In genomic region chr2:15622614-15623480, GRCh38 we compare ENCODE assay signal across 24 cellular contexts. TPM values are rescaled to one million over a fixed set of nuclear protein-coding genes. Genes with fewer than 3 reads are reported as not detected.
DNase-seq lines count a peak whose midpoint lies in the region; ATAC-seq, FAIRE-seq and TF ChIP-seq lines count a peak whose summit lies in the region.
"Had no signal": no experiment of that assay in that cellular context is flagged by ENCODE, and none has a peak within 500 bp of the region (broad histone marks: within the 10 kb centered on the region; RNA-seq: fewer than 3 reads in every experiment).

No MANE protein-coding gene starts in this region.

- TF ChIP-seq POLR2A in A549 (IDR thresholded peaks at IDR 0.05; ENCODE audit: low read length): no peak

- intact Hi-C loops in activated T-helper 1 cell treated with anti-CD3 and anti-CD28 coated beads, Interleukin-12 subunit alpha, Interleukin-12 subunit beta, Interleukin-2, Interleukin-4 antibody, amounts not matched to agents 30 ng/mL and 10 ng/mL and 1 ng/mL, durations not matched to agents 14 hours and 24 hours and 36 hours (cut with micrococcal nuclease): no loop called here

- no peak for TF ChIP-seq EP300 in A549 (IDR thresholded peaks at IDR 0.05)

- H3K36me3 ChIP-seq in small intestine (ENCODE audit: control insufficient read depth in 2 of 2, insufficient read depth in 2 of 2, low read length in 2 of 2): peaks cover 0 to 21% of the 10 kb centered on the region in 2 donors

- no peak overlapping the region for H3K4me3 ChIP-seq in A549
- no peak overlapping the region for H3K4me3 ChIP-seq in small intestine (ENCODE audit: low read depth in 1 of 2, low read length in 2 of 2)
- H3K4me3 ChIP-seq: BLaER1 had no signal

- no peaks in the 10 kb centered on the region for H3K4me1 ChIP-seq in A549
- H3K4me1 ChIP-seq in small intestine (ENCODE audit: control insufficient read depth in 2 of 2, insufficient read depth in 1 of 2, low read depth in 1 of 2, low read length in 1 of 2): no peaks in the 10 kb centered on the region
- H3K4me1 ChIP-seq: BE2C, BLaER1 had no signal

- DNase-seq in A549 (ENCODE audit: low read depth in 1 of 2, low spot score in 1 of 2) (no peak), SK-N-DZ (ENCODE audit: low spot score) (peak; percentile 91), small intestine (no peak)
- no peak for DNase-seq in stimulated activated naive B cell treated with anti-CD40 and anti-IgM and Interleukin-4, amounts not matched to agents 10 μg/mL and 1 μg/mL and 100 μg/mL, for 72 hours
- DNase-seq in activated T-helper 1 cell treated with anti-CD3 and anti-CD28 coated beads, Interleukin-12 subunit alpha, Interleukin-12 subunit beta, Interleukin-2, Interleukin-4 antibody, amounts not matched to agents 30 ng/mL and 10 ng/mL and 1 ng/mL, durations not matched to agents 14 hours and 24 hours and 36 hours (ENCODE audit: low spot score): no peak
- DNase-seq: ACHN; BE2C; C1 segment of cervical spinal cord; CD4-positive, alpha-beta memory T cell; CD4-positive, CD25-positive, alpha-beta regulatory T cell; CD8-positive, alpha-beta memory T cell; COR-L47; DMS 273 treated with DMSO at 0.1 percent for 48 hours; DMS153; DMS53; DMS79; DND-41; EL; GF-D8 had no signal

- H3K4me2 ChIP-seq in A549: no peak overlapping the region
- H3K4me2 ChIP-seq: BLaER1 had no signal

- no peak overlapping the region for H3K27ac Mint-ChIP-seq in stimulated activated naive B cell treated with anti-CD40 and anti-IgM and Interleukin-4, amounts not matched to agents 10 μg/mL and 1 μg/mL and 100 μg/mL, for 72 hours
- no peak overlapping the region for H3K27ac Mint-ChIP-seq in activated T-helper 1 cell treated with anti-CD3 and anti-CD28 coated beads, Interleukin-12 subunit alpha, Interleukin-12 subunit beta, Interleukin-2, Interleukin-4 antibody, amounts not matched to agents 30 ng/mL and 10 ng/mL and 1 ng/mL, durations not matched to agents 14 hours and 24 hours and 36 hours
- H3K27ac Mint-ChIP-seq: CD14-positive monocyte; CD4-positive, alpha-beta memory T cell; CD4-positive, CD25-positive, alpha-beta regulatory T cell; CD8-positive, alpha-beta memory T cell had no signal

- peaks cover 34 to 48% of the 10 kb centered on the region in 2 donors for H3K36me3 Mint-ChIP-seq in stimulated activated naive B cell treated with anti-CD40 and anti-IgM and Interleukin-4, amounts not matched to agents 10 μg/mL and 1 μg/mL and 100 μg/mL, for 72 hours
- H3K36me3 Mint-ChIP-seq in activated T-helper 1 cell treated with anti-CD3 and anti-CD28 coated beads, Interleukin-12 subunit alpha, Interleukin-12 subunit beta, Interleukin-2, Interleukin-4 antibody, amounts not matched to agents 30 ng/mL and 10 ng/mL and 1 ng/mL, durations not matched to agents 14 hours and 24 hours and 36 hours (ENCODE audit: low read depth): peaks cover 57% of the 10 kb centered on the region

- no peak for ATAC-seq in A549
- no peak for ATAC-seq in stimulated activated naive B cell treated with anti-CD40 and anti-IgM and Interleukin-4, amounts not matched to agents 10 μg/mL and 1 μg/mL and 100 μg/mL, for 72 hours (replicated peaks)

- H3K27me3 ChIP-seq in small intestine (ENCODE audit: control insufficient read depth in 2 of 2, insufficient read depth in 2 of 2, low read length in 2 of 2): no peaks in the 10 kb centered on the region
- H3K27me3 ChIP-seq: BE2C, BLaER1 had no signal

- no peaks in the 10 kb centered on the region for H3K27me3 Mint-ChIP-seq in stimulated activated naive B cell treated with anti-CD40 and anti-IgM and Interleukin-4, amounts not matched to agents 10 μg/mL and 1 μg/mL and 100 μg/mL, for 72 hours
- H3K27me3 Mint-ChIP-seq in activated T-helper 1 cell treated with anti-CD3 and anti-CD28 coated beads, Interleukin-12 subunit alpha, Interleukin-12 subunit beta, Interleukin-2, Interleukin-4 antibody, amounts not matched to agents 30 ng/mL and 10 ng/mL and 1 ng/mL, durations not matched to agents 14 hours and 24 hours and 36 hours (ENCODE audit: insufficient read depth): no peaks in the 10 kb centered on the region
- H3K27me3 Mint-ChIP-seq: CD4-positive, alpha-beta memory T cell; CD4-positive, CD25-positive, alpha-beta regulatory T cell; CD8-positive, alpha-beta memory T cell had no signal

- 93% methylated on average over 3 of the region's 3 CpGs for WGBS in A549 (ENCODE audit: missing lambda C conversion rate)
- whole genome bisulfite sequencing in small intestine, 3 donors: 96 to 99% (median 98%) methylated on average over 3 of the region's 3 CpGs

- no peak for TF ChIP-seq RAD21 in A549 (conservative IDR thresholded peaks at IDR 0.05 in 1 of 2, IDR thresholded peaks at IDR 0.05 in 1 of 2)

- CTCF ChIA-PET in A549 (lab: Yijun Ruan, JAX): interaction anchor here (0.6 to 1.6 kb wide), 2 partner anchors 13 to 945 kb away, joined by 3 to 5 read pairs; no protein-coding TSS in a partner anchor

- H3K4me3 Mint-ChIP-seq in stimulated activated naive B cell treated with anti-CD40 and anti-IgM and Interleukin-4, amounts not matched to agents 10 μg/mL and 1 μg/mL and 100 μg/mL, for 72 hours: no peak overlapping the region
- no peak overlapping the region for H3K4me3 Mint-ChIP-seq in activated T-helper 1 cell treated with anti-CD3 and anti-CD28 coated beads, Interleukin-12 subunit alpha, Interleukin-12 subunit beta, Interleukin-2, Interleukin-4 antibody, amounts not matched to agents 30 ng/mL and 10 ng/mL and 1 ng/mL, durations not matched to agents 14 hours and 24 hours and 36 hours
- H3K4me3 Mint-ChIP-seq: CD14-positive monocyte; CD4-positive, alpha-beta memory T cell; CD4-positive, CD25-positive, alpha-beta regulatory T cell; CD8-positive, alpha-beta memory T cell had no signal

- H3K9me3 Mint-ChIP-seq in stimulated activated naive B cell treated with anti-CD40 and anti-IgM and Interleukin-4, amounts not matched to agents 10 μg/mL and 1 μg/mL and 100 μg/mL, for 72 hours: peaks cover 7 to 8% of the 10 kb centered on the region in 2 donors
- peaks cover 16% of the 10 kb centered on the region for H3K9me3 Mint-ChIP-seq in activated T-helper 1 cell treated with anti-CD3 and anti-CD28 coated beads, Interleukin-12 subunit alpha, Interleukin-12 subunit beta, Interleukin-2, Interleukin-4 antibody, amounts not matched to agents 30 ng/mL and 10 ng/mL and 1 ng/mL, durations not matched to agents 14 hours and 24 hours and 36 hours
- H3K9me3 Mint-ChIP-seq: CD14-positive monocyte; CD8-positive, alpha-beta memory T cell had no signal

- peaks cover 0 to 1% of the 10 kb centered on the region in 2 donors for H3K4me1 Mint-ChIP-seq in stimulated activated naive B cell treated with anti-CD40 and anti-IgM and Interleukin-4, amounts not matched to agents 10 μg/mL and 1 μg/mL and 100 μg/mL, for 72 hours
- no peaks in the 10 kb centered on the region for H3K4me1 Mint-ChIP-seq in activated T-helper 1 cell treated with anti-CD3 and anti-CD28 coated beads, Interleukin-12 subunit alpha, Interleukin-12 subunit beta, Interleukin-2, Interleukin-4 antibody, amounts not matched to agents 30 ng/mL and 10 ng/mL and 1 ng/mL, durations not matched to agents 14 hours and 24 hours and 36 hours (ENCODE audit: low read depth)
- H3K4me1 Mint-ChIP-seq: CD14-positive monocyte had no signal

- H3K27ac ChIP-seq in A549 (no peak overlapping the region), small intestine (ENCODE audit: low read depth in 1 of 2, low read length in 1 of 2) (no peak overlapping the region)
- H3K27ac ChIP-seq: 22Rv1, BLaER1 had no signal

- FAIRE-seq in A549 (lab: Jason Lieb, UNC) (peak; percentile 36), small intestine (lab: Jason Lieb, UNC) (peak; percentile 15)
- FAIRE-seq: GM12891, GM19239 had no signal

- H3K9me3 ChIP-seq in A549: no peaks in the 10 kb centered on the region
- H3K9me3 ChIP-seq in small intestine (ENCODE audit: control insufficient read depth, low read depth): no peaks in the 10 kb centered on the region
- H3K9me3 ChIP-seq: BE2C, BLaER1 had no signal

- POLR2A ChIA-PET in A549 (lab: Yijun Ruan, JAX): no interaction called here

- no peak for TF ChIP-seq CTCF in A549 (IDR thresholded peaks at IDR 0.05)

TF ChIP-seq in A549, 52 proteins besides CTCF, POLR2A, EP300 and RAD21 (continues in another document):
- TF ChIP-seq SREBF2 (IDR thresholded peaks at IDR 0.05) (no peak), ZNF302 (CRISPR knock-in tag; IDR thresholded peaks at IDR 0.05) (no peak), HES2 (IDR thresholded peaks at IDR 0.05) (no peak), FOSL2 (IDR thresholded peaks at IDR 0.05) (no peak), FOSL2 (CRISPR knock-in tag; IDR thresholded peaks at IDR 0.05) (no peak), HEYL (CRISPR knock-in tag; IDR thresholded peaks at IDR 0.05) (no peak), RFX5 (IDR thresholded peaks at IDR 0.05) (no peak), CEBPB (IDR thresholded peaks at IDR 0.05) (no peak), ELK1 (IDR thresholded peaks at IDR 0.05; ENCODE audit: low read depth, low read length) (no peak), EHF (CRISPR knock-in tag; IDR thresholded peaks at IDR 0.05) (no peak), RCOR1 (IDR thresholded peaks at IDR 0.05; ENCODE audit: low read depth, low read length) (no peak), MYC (IDR thresholded peaks at IDR 0.05; ENCODE audit: borderline replicate concordance, low read length) (no peak)

RNA-seq across cellular contexts. Expression of gene DDX1, which starts 31.2 kb away (rescaled TPM):
- polyA plus RNA-seq in A549 (2011; rRNA removed): 166 and 214 TPM in 2 replicates
- 60.7 and 76.3 TPM in 2 replicates for polyA plus RNA-seq in A549 (2012; cell fraction: cytosol; rRNA removed)
- polyA plus RNA-seq in A549 (2012; cell fraction: nucleus; rRNA removed): 27.4 and 41.0 TPM in 2 replicates
- polyA plus RNA-seq in A549 (2017; fragmentation: RNase III; extraction: RNeasy Plus Mini Kit Qiagen cat#74134 plus additional on column Dnase treatment): 157 to 176 TPM (median 160 TPM) in 3 replicates
- 34.0 and 36.3 TPM in 2 replicates for polyA minus RNA-seq in A549 (2011; rRNA and poly(A)+ RNA removed)
- 5,002 and 5,638 TPM in 2 replicates for polyA plus RNA-seq in SK-N-DZ (2014; cell fraction: cytosol; rRNA removed)
- 4,616 and 5,818 TPM in 2 replicates for polyA plus RNA-seq in SK-N-DZ (2014; cell fraction: nucleus; rRNA removed)
- 10 to 100 TPM; 74.6 to 83.9 (median 74.8) TPM for polyA plus RNA-seq in small intestine
- 104 and 111 TPM in 2 replicates for total RNA-seq in activated T-helper 1 cell treated with anti-CD3 and anti-CD28 coated beads, Interleukin-12 subunit alpha, Interleukin-12 subunit beta, Interleukin-2, Interleukin-4 antibody, amounts not matched to agents 30 ng/mL and 10 ng/mL and 1 ng/mL, durations not matched to agents 14 hours and 24 hours and 36 hours
